ENCODE assay signal across 1 cellular context in genomic region chr17:8125196-8125946, GRCh38.
TF ChIP-seq lines count a peak whose summit lies in the region.

No MANE protein-coding gene starts in this region.

TF ChIP-seq in K562, 482 proteins besides CTCF, POLR2A, EP300 and RAD21 (continues in another document):
- TF ChIP-seq ARNT (IDR thresholded peaks at IDR 0.05) (peak in 1 of 2 experiments; percentile 50; a peak in 1 of 4 replicates), EP400 (IDR thresholded peaks at IDR 0.05) (0 out of 2 replicates have a peak, but pooled peaks have one; percentile 20), ZNF184 (CRISPR knock-in tag; IDR thresholded peaks at IDR 0.05) (no peak), E2F6 (IDR thresholded peaks at IDR 0.05; ENCODE audit: borderline replicate concordance in 1 of 2, extremely low read depth in 1 of 2, insufficient read depth in 1 of 2, insufficient read length in 1 of 2, low read depth in 1 of 2, low read length in 1 of 2, poor library complexity in 1 of 2, severe bottlenecking in 1 of 2) (peak in 1 of 2 experiments; percentile 7), BCOR (IDR thresholded peaks at IDR 0.05) (0 out of 2 replicates have a peak, but pooled peaks have one; percentile 2), ZNF707 (CRISPR knock-in tag; conservative IDR thresholded peaks at IDR 0.05) (no peak), PYGO2 (tag; IDR thresholded peaks at IDR 0.05) (no peak), POU5F1 (IDR thresholded peaks at IDR 0.05; ENCODE audit: borderline replicate concordance, low read depth, low read length, partially characterized antibody) (no peak), TEAD4 (IDR thresholded peaks at IDR 0.05; ENCODE audit: low read length) (peak; percentile 74), TEAD4 (CRISPR knock-in tag; IDR thresholded peaks at IDR 0.05; ENCODE audit: borderline replicate concordance) (no peak), CBFA2T3 (IDR thresholded peaks at IDR 0.05) (no peak), ZBTB40 (IDR thresholded peaks at IDR 0.05) (peak; percentile 84), ZBTB40 (CRISPR knock-in tag; IDR thresholded peaks at IDR 0.05) (no peak), MNT (conservative IDR thresholded peaks at IDR 0.05) (peak; percentile 38 to 50; a peak in 2 of 4 replicates), KHSRP (IDR thresholded peaks at IDR 0.05) (no peak), MAZ (CRISPR knock-in tag; conservative IDR thresholded peaks at IDR 0.05 in 1 of 2, IDR thresholded peaks at IDR 0.05 in 1 of 2) (peak; percentile 40 to 46; a peak in 2 of 4 replicates), BRD4 (IDR thresholded peaks at IDR 0.05) (peak; percentile 70; the same call in 1 of the 2 replicates), WHSC1 (IDR thresholded peaks at IDR 0.05; ENCODE audit: low read length) (no peak), PHF21A (IDR thresholded peaks at IDR 0.05; ENCODE audit: borderline replicate concordance, low read depth) (0 out of 2 replicates have a peak, but pooled peaks have one; percentile 8), RFX1 (IDR thresholded peaks at IDR 0.05) (no peak), CXXC5 (CRISPR knock-in tag; IDR thresholded peaks at IDR 0.05) (peak; percentile 61), ZNF696 (CRISPR knock-in tag; conservative IDR thresholded peaks at IDR 0.05) (no peak), SIN3A (IDR thresholded peaks at IDR 0.05; ENCODE audit: borderline replicate concordance in 2 of 2, control insufficient read depth in 1 of 2, low read depth in 2 of 2, low read length in 2 of 2) (peak in 1 of 2 experiments; percentile 39; a peak in 1 of 4 replicates), RFX5 (IDR thresholded peaks at IDR 0.05; ENCODE audit: low read depth, low read length) (peak; percentile 42; the same call in 1 of the 2 replicates), POLR2G (IDR thresholded peaks at IDR 0.05; ENCODE audit: low read depth, low read length) (peak; percentile 72), BDP1 (IDR thresholded peaks at IDR 0.05; ENCODE audit: insufficient read depth, insufficient read length) (peak; percentile 73), ILF3 (IDR thresholded peaks at IDR 0.05; ENCODE audit: borderline replicate concordance) (0 out of 2 replicates have a peak, but pooled peaks have one; percentile 47), CC2D1A (IDR thresholded peaks at IDR 0.05) (peak; percentile 69), BRF1 (IDR thresholded peaks at IDR 0.05; ENCODE audit: borderline replicate concordance, extremely low read depth, insufficient read length) (peak; percentile 44), NFIC (IDR thresholded peaks at IDR 0.05) (peak; percentile 57)
- TF ChIP-seq, protein P1, sequence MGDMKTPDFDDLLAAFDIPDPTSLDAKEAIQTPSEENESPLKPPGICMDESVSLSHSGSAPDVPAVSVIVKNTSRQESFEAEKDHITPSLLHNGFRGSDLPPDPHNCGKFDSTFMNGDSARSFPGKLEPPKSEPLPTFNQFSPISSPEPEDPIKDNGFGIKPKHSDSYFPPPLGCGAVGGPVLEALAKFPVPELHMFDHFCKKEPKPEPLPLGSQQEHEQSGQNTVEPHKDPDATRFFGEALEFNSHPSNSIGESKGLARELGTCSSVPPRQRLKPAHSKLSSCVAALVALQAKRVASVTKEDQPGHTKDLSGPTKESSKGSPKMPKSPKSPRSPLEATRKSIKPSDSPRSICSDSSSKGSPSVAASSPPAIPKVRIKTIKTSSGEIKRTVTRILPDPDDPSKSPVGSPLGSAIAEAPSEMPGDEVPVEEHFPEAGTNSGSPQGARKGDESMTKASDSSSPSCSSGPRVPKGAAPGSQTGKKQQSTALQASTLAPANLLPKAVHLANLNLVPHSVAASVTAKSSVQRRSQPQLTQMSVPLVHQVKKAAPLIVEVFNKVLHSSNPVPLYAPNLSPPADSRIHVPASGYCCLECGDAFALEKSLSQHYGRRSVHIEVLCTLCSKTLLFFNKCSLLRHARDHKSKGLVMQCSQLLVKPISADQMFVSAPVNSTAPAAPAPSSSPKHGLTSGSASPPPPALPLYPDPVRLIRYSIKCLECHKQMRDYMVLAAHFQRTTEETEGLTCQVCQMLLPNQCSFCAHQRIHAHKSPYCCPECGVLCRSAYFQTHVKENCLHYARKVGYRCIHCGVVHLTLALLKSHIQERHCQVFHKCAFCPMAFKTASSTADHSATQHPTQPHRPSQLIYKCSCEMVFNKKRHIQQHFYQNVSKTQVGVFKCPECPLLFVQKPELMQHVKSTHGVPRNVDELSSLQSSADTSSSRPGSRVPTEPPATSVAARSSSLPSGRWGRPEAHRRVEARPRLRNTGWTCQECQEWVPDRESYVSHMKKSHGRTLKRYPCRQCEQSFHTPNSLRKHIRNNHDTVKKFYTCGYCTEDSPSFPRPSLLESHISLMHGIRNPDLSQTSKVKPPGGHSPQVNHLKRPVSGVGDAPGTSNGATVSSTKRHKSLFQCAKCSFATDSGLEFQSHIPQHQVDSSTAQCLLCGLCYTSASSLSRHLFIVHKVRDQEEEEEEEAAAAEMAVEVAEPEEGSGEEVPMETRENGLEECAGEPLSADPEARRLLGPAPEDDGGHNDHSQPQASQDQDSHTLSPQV (IDR thresholded peaks at IDR 0.05) = peak; percentile 61
- TF ChIP-seq, protein P2, sequence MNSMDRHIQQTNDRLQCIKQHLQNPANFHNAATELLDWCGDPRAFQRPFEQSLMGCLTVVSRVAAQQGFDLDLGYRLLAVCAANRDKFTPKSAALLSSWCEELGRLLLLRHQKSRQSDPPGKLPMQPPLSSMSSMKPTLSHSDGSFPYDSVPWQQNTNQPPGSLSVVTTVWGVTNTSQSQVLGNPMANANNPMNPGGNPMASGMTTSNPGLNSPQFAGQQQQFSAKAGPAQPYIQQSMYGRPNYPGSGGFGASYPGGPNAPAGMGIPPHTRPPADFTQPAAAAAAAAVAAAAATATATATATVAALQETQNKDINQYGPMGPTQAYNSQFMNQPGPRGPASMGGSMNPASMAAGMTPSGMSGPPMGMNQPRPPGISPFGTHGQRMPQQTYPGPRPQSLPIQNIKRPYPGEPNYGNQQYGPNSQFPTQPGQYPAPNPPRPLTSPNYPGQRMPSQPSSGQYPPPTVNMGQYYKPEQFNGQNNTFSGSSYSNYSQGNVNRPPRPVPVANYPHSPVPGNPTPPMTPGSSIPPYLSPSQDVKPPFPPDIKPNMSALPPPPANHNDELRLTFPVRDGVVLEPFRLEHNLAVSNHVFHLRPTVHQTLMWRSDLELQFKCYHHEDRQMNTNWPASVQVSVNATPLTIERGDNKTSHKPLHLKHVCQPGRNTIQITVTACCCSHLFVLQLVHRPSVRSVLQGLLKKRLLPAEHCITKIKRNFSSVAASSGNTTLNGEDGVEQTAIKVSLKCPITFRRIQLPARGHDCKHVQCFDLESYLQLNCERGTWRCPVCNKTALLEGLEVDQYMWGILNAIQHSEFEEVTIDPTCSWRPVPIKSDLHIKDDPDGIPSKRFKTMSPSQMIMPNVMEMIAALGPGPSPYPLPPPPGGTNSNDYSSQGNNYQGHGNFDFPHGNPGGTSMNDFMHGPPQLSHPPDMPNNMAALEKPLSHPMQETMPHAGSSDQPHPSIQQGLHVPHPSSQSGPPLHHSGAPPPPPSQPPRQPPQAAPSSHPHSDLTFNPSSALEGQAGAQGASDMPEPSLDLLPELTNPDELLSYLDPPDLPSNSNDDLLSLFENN (IDR thresholded peaks at IDR 0.05; ENCODE audit: low read depth in 2 of 2, low read length in 2 of 2) = no peak
- TF ChIP-seq, protein P3, sequence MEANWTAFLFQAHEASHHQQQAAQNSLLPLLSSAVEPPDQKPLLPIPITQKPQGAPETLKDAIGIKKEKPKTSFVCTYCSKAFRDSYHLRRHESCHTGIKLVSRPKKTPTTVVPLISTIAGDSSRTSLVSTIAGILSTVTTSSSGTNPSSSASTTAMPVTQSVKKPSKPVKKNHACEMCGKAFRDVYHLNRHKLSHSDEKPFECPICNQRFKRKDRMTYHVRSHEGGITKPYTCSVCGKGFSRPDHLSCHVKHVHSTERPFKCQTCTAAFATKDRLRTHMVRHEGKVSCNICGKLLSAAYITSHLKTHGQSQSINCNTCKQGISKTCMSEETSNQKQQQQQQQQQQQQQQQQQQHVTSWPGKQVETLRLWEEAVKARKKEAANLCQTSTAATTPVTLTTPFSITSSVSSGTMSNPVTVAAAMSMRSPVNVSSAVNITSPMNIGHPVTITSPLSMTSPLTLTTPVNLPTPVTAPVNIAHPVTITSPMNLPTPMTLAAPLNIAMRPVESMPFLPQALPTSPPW (CRISPR knock-in tag; IDR thresholded peaks at IDR 0.05) = peak; percentile 54
